In the genomic region with DNA sequence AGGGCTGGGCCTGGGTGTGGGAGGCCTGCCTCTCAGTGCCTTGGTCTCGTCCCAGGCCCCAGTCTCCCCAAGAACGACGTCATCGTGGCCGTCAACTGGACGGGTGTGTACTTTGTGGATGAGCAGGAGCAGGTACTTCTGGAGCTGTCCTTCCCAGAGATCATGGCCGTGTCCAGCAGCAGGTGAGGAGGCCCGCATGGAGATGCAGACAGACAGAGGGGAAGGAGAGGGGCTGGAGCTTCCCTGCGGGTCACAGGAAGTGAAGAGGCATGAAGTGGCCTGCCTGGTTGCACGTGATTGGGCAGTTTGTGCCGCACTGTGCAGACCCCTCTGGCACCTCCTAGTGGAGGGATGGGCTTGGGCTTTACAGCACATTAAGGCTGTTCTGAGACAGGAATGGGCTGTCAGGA, we compare ENCODE assay signal across 9 cellular contexts.
DNase-seq lines count a peak whose midpoint lies in the region; ATAC-seq and TF ChIP-seq lines count a peak whose summit lies in the region.
"Had no signal": no experiment of that assay in that cellular context is flagged by ENCODE, and none has a peak within 500 bp of the region (broad histone marks: within the 10 kb centered on the region; RNA-seq: fewer than 3 reads in every experiment).

No MANE protein-coding gene starts in this region.

- H3K4me3 Mint-ChIP-seq in activated CD8-positive, alpha-beta T cell treated with anti-CD3 and anti-CD28 coated beads for 36 hours, result no peak overlapping the region
- H3K4me3 Mint-ChIP-seq in activated CD8-positive, alpha-beta T cell treated with anti-CD3 and anti-CD28 coated beads, Interleukin-2, amount 10 ng/mL, durations not matched to agents 7 days and 5 days, result no peak overlapping the region
- H3K4me3 Mint-ChIP-seq in stimulated activated naive B cell treated with anti-CD40 and anti-IgM and Interleukin-4, amounts not matched to agents 10 μg/mL and 1 μg/mL and 100 μg/mL, for 72 hours, result no peak overlapping the region
- H3K4me3 Mint-ChIP-seq: activated T-cell treated with anti-CD3 and anti-CD28 coated beads, Interleukin-2, amount 50 U/mL, for 4 hours had no signal

- POLR2A ChIA-PET in activated CD8-positive, alpha-beta T cell treated with anti-CD3 and anti-CD28 coated beads for 36 hours (lab: Charles Lee), result interaction anchor here (1.0 kb wide), 1 partner anchor 18 kb away, joined by 3 read pairs; no protein-coding TSS in a partner anchor
- POLR2A ChIA-PET in activated CD8-positive, alpha-beta T cell treated with anti-CD3 and anti-CD28 coated beads, Interleukin-2, amount 10 ng/mL, durations not matched to agents 7 days and 5 days (lab: Charles Lee), result no interaction called here

- H3K27ac Mint-ChIP-seq in activated CD8-positive, alpha-beta T cell treated with anti-CD3 and anti-CD28 coated beads for 36 hours, result no peak overlapping the region
- H3K27ac Mint-ChIP-seq in activated CD8-positive, alpha-beta T cell treated with anti-CD3 and anti-CD28 coated beads, Interleukin-2, amount 10 ng/mL, durations not matched to agents 7 days and 5 days, result no peak overlapping the region
- peak overlapping the region; percentile 44 for H3K27ac Mint-ChIP-seq in stimulated activated naive B cell treated with anti-CD40 and anti-IgM and Interleukin-4, amounts not matched to agents 10 μg/mL and 1 μg/mL and 100 μg/mL, for 72 hours

- intact Hi-C loops in activated CD8-positive, alpha-beta T cell treated with anti-CD3 and anti-CD28 coated beads for 36 hours (cut with micrococcal nuclease), result no loop called here

- peak; percentile 77 for ATAC-seq in activated CD8-positive, alpha-beta T cell treated with anti-CD3 and anti-CD28 coated beads for 36 hours
- ATAC-seq in activated CD8-positive, alpha-beta T cell treated with anti-CD3 and anti-CD28 coated beads, Interleukin-2, amount 10 ng/mL, durations not matched to agents 7 days and 5 days, result no peak
- ATAC-seq in stimulated activated naive B cell treated with anti-CD40 and anti-IgM and Interleukin-4, amounts not matched to agents 10 μg/mL and 1 μg/mL and 100 μg/mL, for 72 hours (replicated peaks), result peak; percentile 55 to 60
- ATAC-seq in HG02642 (IDR thresholded peaks at IDR 0.05; ENCODE audit: poor library complexity, unreplicated experiment) (no peak), HG02938 (IDR thresholded peaks at IDR 0.05; ENCODE audit: unreplicated experiment) (no peak)

- H3K27me3 Mint-ChIP-seq in activated CD8-positive, alpha-beta T cell treated with anti-CD3 and anti-CD28 coated beads for 36 hours, result no peaks in the 10 kb centered on the region
- H3K27me3 Mint-ChIP-seq in activated CD8-positive, alpha-beta T cell treated with anti-CD3 and anti-CD28 coated beads, Interleukin-2, amount 10 ng/mL, durations not matched to agents 7 days and 5 days (ENCODE audit: low read depth), result no peaks in the 10 kb centered on the region
- no peaks in the 10 kb centered on the region for H3K27me3 Mint-ChIP-seq in stimulated activated naive B cell treated with anti-CD40 and anti-IgM and Interleukin-4, amounts not matched to agents 10 μg/mL and 1 μg/mL and 100 μg/mL, for 72 hours

- H3K4me1 ChIP-seq in NT2/D1 (ENCODE audit: insufficient read depth, insufficient read length), result no peaks in the 10 kb centered on the region

- H3K4me3 ChIP-seq in NT2/D1 (ENCODE audit: insufficient read length, low read depth), result no peak overlapping the region

- H3K27me3 ChIP-seq in NT2/D1 (ENCODE audit: insufficient read depth, insufficient read length), result no peaks in the 10 kb centered on the region

- no peak for TF ChIP-seq CTCF in activated CD8-positive, alpha-beta T cell treated with anti-CD3 and anti-CD28 coated beads for 36 hours (IDR thresholded peaks at IDR 0.05)

- H3K36me3 ChIP-seq in NT2/D1 (ENCODE audit: insufficient read depth, insufficient read length, low read length), result no peaks in the 10 kb centered on the region

- no peaks in the 10 kb centered on the region for H3K9me3 ChIP-seq in NT2/D1 (ENCODE audit: insufficient read depth, low read length)

- H3K9ac ChIP-seq in NT2/D1 (ENCODE audit: insufficient read length, low read depth), result no peak overlapping the region

- H3K36me3 Mint-ChIP-seq in activated CD8-positive, alpha-beta T cell treated with anti-CD3 and anti-CD28 coated beads for 36 hours (ENCODE audit: low read depth), result no peaks in the 10 kb centered on the region
- no peaks in the 10 kb centered on the region for H3K36me3 Mint-ChIP-seq in activated CD8-positive, alpha-beta T cell treated with anti-CD3 and anti-CD28 coated beads, Interleukin-2, amount 10 ng/mL, durations not matched to agents 7 days and 5 days (ENCODE audit: low read depth)
- H3K36me3 Mint-ChIP-seq in stimulated activated naive B cell treated with anti-CD40 and anti-IgM and Interleukin-4, amounts not matched to agents 10 μg/mL and 1 μg/mL and 100 μg/mL, for 72 hours, result no peaks in the 10 kb centered on the region

- no peak for TF ChIP-seq POLR2A in erythroblast (IDR thresholded peaks at IDR 0.05; ENCODE audit: low read length)

- DNase-seq in activated CD8-positive, alpha-beta T cell treated with anti-CD3 and anti-CD28 coated beads for 36 hours, result peak; percentile 64
- no peak for DNase-seq in activated CD8-positive, alpha-beta T cell treated with anti-CD3 and anti-CD28 coated beads, Interleukin-2, amount 10 ng/mL, durations not matched to agents 7 days and 5 days
- peak; percentile 40 for DNase-seq in NT2/D1 (ENCODE audit: low read depth, low spot score)
- DNase-seq in erythroblast (lab: John Stamatoyannopoulos, UW), result peak; percentile 55
- no peak for DNase-seq in stimulated activated naive B cell treated with anti-CD40 and anti-IgM and Interleukin-4, amounts not matched to agents 10 μg/mL and 1 μg/mL and 100 μg/mL, for 72 hours
- no peak for DNase-seq in GF-D8 (lab: John Stamatoyannopoulos, UW)
- DNase-seq: activated T-cell treated with anti-CD3 and anti-CD28 coated beads, Interleukin-2, amount 50 U/mL, for 4 hours had no signal

- CTCF ChIA-PET in activated CD8-positive, alpha-beta T cell treated with anti-CD3 and anti-CD28 coated beads for 36 hours (lab: Charles Lee), result interaction anchor here (0.9 to 2.6 kb wide), 5 partner anchors 10 to 421 kb away, joined by 3 to 10 read pairs (median 3); partner anchors contain the start of gene MYO7A
- CTCF ChIA-PET in activated CD8-positive, alpha-beta T cell treated with anti-CD3 and anti-CD28 coated beads, Interleukin-2, amount 10 ng/mL, durations not matched to agents 7 days and 5 days (lab: Charles Lee), result interaction anchor here (0.9 to 1.2 kb wide), 3 partner anchors 11 to 350 kb away, joined by 3 to 6 read pairs (median 4); partner anchors contain the start of gene MYO7A

- no peaks in the 10 kb centered on the region for H3K4me1 Mint-ChIP-seq in activated CD8-positive, alpha-beta T cell treated with anti-CD3 and anti-CD28 coated beads for 36 hours (ENCODE audit: low read depth)
- H3K4me1 Mint-ChIP-seq in activated CD8-positive, alpha-beta T cell treated with anti-CD3 and anti-CD28 coated beads, Interleukin-2, amount 10 ng/mL, durations not matched to agents 7 days and 5 days (ENCODE audit: low read depth), result peaks cover 2% of the 10 kb centered on the region
- peaks cover 0 to 2% of the 10 kb centered on the region in 2 donors for H3K4me1 Mint-ChIP-seq in stimulated activated naive B cell treated with anti-CD40 and anti-IgM and Interleukin-4, amounts not matched to agents 10 μg/mL and 1 μg/mL and 100 μg/mL, for 72 hours

- no peaks in the 10 kb centered on the region for H3K9me3 Mint-ChIP-seq in activated CD8-positive, alpha-beta T cell treated with anti-CD3 and anti-CD28 coated beads for 36 hours
- no peaks in the 10 kb centered on the region for H3K9me3 Mint-ChIP-seq in activated CD8-positive, alpha-beta T cell treated with anti-CD3 and anti-CD28 coated beads, Interleukin-2, amount 10 ng/mL, durations not matched to agents 7 days and 5 days (ENCODE audit: insufficient read depth)
- no peaks in the 10 kb centered on the region for H3K9me3 Mint-ChIP-seq in stimulated activated naive B cell treated with anti-CD40 and anti-IgM and Interleukin-4, amounts not matched to agents 10 μg/mL and 1 μg/mL and 100 μg/mL, for 72 hours
- H3K9me3 Mint-ChIP-seq: activated T-cell treated with anti-CD3 and anti-CD28 coated beads, Interleukin-2, amount 50 U/mL, for 4 hours had no signal

Comparison
In these comparisons a context has a peak if more than half of its experiments do, and no peak if none do; other contexts are left out.
1. ATAC-seq: peak in activated CD8-positive, alpha-beta T cell treated with anti-CD3 and anti-CD28 coated beads for 36 hours (single experiment) and stimulated activated naive B cell treated with anti-CD40 and anti-IgM and Interleukin-4, amounts not matched to agents 10 μg/mL and 1 μg/mL and 100 μg/mL, for 72 hours (2 of 2); none in activated CD8-positive, alpha-beta T cell treated with anti-CD3 and anti-CD28 coated beads, Interleukin-2, amount 10 ng/mL, durations not matched to agents 7 days and 5 days (single experiment), HG02642 (single experiment) and HG02938 (single experiment).
2. DNase-seq: peak in activated CD8-positive, alpha-beta T cell treated with anti-CD3 and anti-CD28 coated beads for 36 hours (single experiment), NT2/D1 (single experiment) and erythroblast (2 of 2); none in activated CD8-positive, alpha-beta T cell treated with anti-CD3 and anti-CD28 coated beads, Interleukin-2, amount 10 ng/mL, durations not matched to agents 7 days and 5 days (single experiment), stimulated activated naive B cell treated with anti-CD40 and anti-IgM and Interleukin-4, amounts not matched to agents 10 μg/mL and 1 μg/mL and 100 μg/mL, for 72 hours (single experiment) and GF-D8 (single experiment).